20 cellular contexts compared by ENCODE assay signal in genomic region chr14:53430870-53431269, GRCh38.
"Had no signal": no experiment of that assay in that cellular context is flagged by ENCODE, and none has a peak within 500 bp of the region (broad histone marks: within the 10 kb centered on the region; RNA-seq: fewer than 3 reads in every experiment).

No MANE protein-coding gene starts in this region.

- H3K4me1 Mint-ChIP-seq: activated CD4-positive, alpha-beta T cell treated with anti-CD3 and anti-CD28 coated beads, Interleukin-2, amount 10 ng/mL, durations not matched to agents 7 days and 5 days had no signal

- H3K4me3 Mint-ChIP-seq: activated CD4-positive, alpha-beta T cell treated with anti-CD3 and anti-CD28 coated beads, Interleukin-2, amount 10 ng/mL, durations not matched to agents 7 days and 5 days; activated CD8-positive, alpha-beta T cell treated with anti-CD3 and anti-CD28 coated beads, Interleukin-2, amount 10 ng/mL, durations not matched to agents 7 days and 5 days; natural killer cell treated with Interleukin-12 subunit alpha and Interleukin-12 subunit beta and Interleukin-15 and Interleukin-18, amount 100 ng/mL, for 72 hours; stimulated activated naive CD8-positive, alpha-beta T cell treated with anti-CD3 and anti-CD28 coated beads, Interleukin-15, Interleukin-2, amounts not matched to agents 100 ng/mL and 50 ng/mL, for 24 hours had no signal

- H3K27ac ChIP-seq: adrenal gland, ovary, prostate gland, skin epidermis, thyroid gland, WERI-Rb-1 had no signal

- DNase-seq: activated CD4-positive, alpha-beta T cell treated with anti-CD3 and anti-CD28 coated beads, Interleukin-2, amount 10 ng/mL, durations not matched to agents 7 days and 5 days; activated CD4-positive, CD25-positive, alpha-beta regulatory T cell treated with anti-CD3 and anti-CD28 coated beads, Interleukin-2, amount 50 U/mL, for 72 hours; activated CD8-positive, alpha-beta T cell treated with anti-CD3 and anti-CD28 coated beads, Interleukin-2, amount 10 ng/mL, durations not matched to agents 7 days and 5 days; activated gamma-delta T cell treated with Interleukin-2 at 50 U/mL for 16 hours; adrenal gland; erythroblast; foreskin melanocyte; left ventricle myocardium superior; midbrain; ovary; right cardiac atrium; stimulated activated CD4-positive, alpha-beta T cell treated with anti-CD3 and anti-CD28 coated beads, Interleukin-1b, Interleukin-23, amount 100 ng/mL, for 48 hours; substantia nigra; thyroid gland; WERI-Rb-1 had no signal

- H3K4me3 ChIP-seq: adrenal gland, ovary, prostate gland, skin epidermis, thyroid gland had no signal

- H3K4me1 ChIP-seq: adrenal gland, prostate gland had no signal

- ATAC-seq: activated CD8-positive, alpha-beta T cell treated with anti-CD3 and anti-CD28 coated beads, Interleukin-2, amount 10 ng/mL, durations not matched to agents 7 days and 5 days; activated naive CD4-positive, alpha-beta T cell treated with anti-CD3 and anti-CD28 coated beads, Interleukin-2, amount 50 U/mL, for 72 hours; left ventricle myocardium superior; natural killer cell treated with Interleukin-12 subunit alpha and Interleukin-12 subunit beta and Interleukin-15 and Interleukin-18, amount 100 ng/mL, for 72 hours; right cardiac atrium had no signal

- H3K9me3 Mint-ChIP-seq: activated CD4-positive, alpha-beta T cell treated with anti-CD3 and anti-CD28 coated beads, Interleukin-2, amount 10 ng/mL, durations not matched to agents 7 days and 5 days had no signal

- H3K27ac Mint-ChIP-seq: activated CD4-positive, alpha-beta T cell treated with anti-CD3 and anti-CD28 coated beads, Interleukin-2, amount 10 ng/mL, durations not matched to agents 7 days and 5 days; activated CD8-positive, alpha-beta T cell treated with anti-CD3 and anti-CD28 coated beads, Interleukin-2, amount 10 ng/mL, durations not matched to agents 7 days and 5 days; activated naive CD4-positive, alpha-beta T cell treated with anti-CD3 and anti-CD28 coated beads, Interleukin-2, amount 50 U/mL, for 72 hours; natural killer cell treated with Interleukin-12 subunit alpha and Interleukin-12 subunit beta and Interleukin-15 and Interleukin-18, amount 100 ng/mL, for 72 hours; stimulated activated naive CD8-positive, alpha-beta T cell treated with anti-CD3 and anti-CD28 coated beads, Interleukin-15, Interleukin-2, amounts not matched to agents 100 ng/mL and 50 ng/mL, for 24 hours had no signal

- H3K27me3 Mint-ChIP-seq: natural killer cell treated with Interleukin-12 subunit alpha and Interleukin-12 subunit beta and Interleukin-15 and Interleukin-18, amount 100 ng/mL, for 72 hours; stimulated activated naive CD8-positive, alpha-beta T cell treated with anti-CD3 and anti-CD28 coated beads, Interleukin-15, Interleukin-2, amounts not matched to agents 100 ng/mL and 50 ng/mL, for 24 hours had no signal

- H3K9me3 ChIP-seq: adrenal gland, ovary, prostate gland, thyroid gland had no signal

- H3K27me3 ChIP-seq: adrenal gland, ovary, thyroid gland had no signal

- H3K36me3 ChIP-seq: adrenal gland, ovary, prostate gland, thyroid gland, WERI-Rb-1 had no signal
